1 cellular context compared by ENCODE assay signal in genomic region chr1:156056326-156056849, GRCh38.
TF ChIP-seq lines count a peak whose summit lies in the region.

No MANE protein-coding gene starts in this region.

TF ChIP-seq in K562, 482 proteins besides CTCF, POLR2A, EP300 and RAD21:
- TF ChIP-seq SAP30 (IDR thresholded peaks at IDR 0.05; ENCODE audit: borderline replicate concordance, insufficient read depth, low read depth, low read length, poor library complexity, severe bottlenecking) (no peak), RBM25 (IDR thresholded peaks at IDR 0.05; ENCODE audit: low read depth, low read length, severe bottlenecking) (peak; percentile 43), ZNF253 (CRISPR knock-in tag; conservative IDR thresholded peaks at IDR 0.05) (no peak)
TF ChIP-seq in K562: peak in this region for 1.
